ENCODE assay signal across 22 cellular contexts in the genomic region with DNA sequence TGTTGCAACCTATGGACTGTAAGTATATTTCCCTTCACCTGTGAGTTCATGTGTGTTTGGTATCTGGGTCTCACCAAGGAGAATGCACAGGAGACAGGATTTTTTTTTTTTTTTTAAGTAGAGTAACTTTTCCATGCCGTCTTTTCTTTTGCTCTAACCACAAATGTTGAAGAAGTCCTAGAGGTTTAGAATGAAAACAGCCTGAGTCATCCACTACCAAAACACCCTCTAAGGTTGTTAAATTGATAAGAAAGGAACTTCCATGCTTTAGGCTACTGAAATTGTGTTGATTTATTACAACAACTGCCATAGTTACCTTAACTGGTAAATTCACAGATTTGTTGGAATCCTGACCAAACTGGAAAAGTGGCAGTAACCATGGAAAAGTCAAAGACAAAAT.
DNase-seq lines count a peak whose midpoint lies in the region; ATAC-seq and TF ChIP-seq lines count a peak whose summit lies in the region.
"Had no signal": no experiment of that assay in that cellular context is flagged by ENCODE, and none has a peak within 500 bp of the region (broad histone marks: within the 10 kb centered on the region; RNA-seq: fewer than 3 reads in every experiment).

No MANE protein-coding gene starts in this region.

- no peaks in the 10 kb centered on the region for H3K9me3 ChIP-seq in trophoblast cell (ENCODE audit: insufficient read depth, low read depth, low read length)
- H3K9me3 ChIP-seq: A549, BLaER1, SJCRH30 had no signal

- H2AFZ ChIP-seq in trophoblast cell (ENCODE audit: insufficient read depth, low read length, poor library complexity), result no peak overlapping the region

- H2AK5ac ChIP-seq in trophoblast cell (ENCODE audit: low read length), result no peak overlapping the region

- H3K4me2 ChIP-seq in trophoblast cell (ENCODE audit: low read length), result no peak overlapping the region
- H3K4me2 ChIP-seq: A549, BLaER1 had no signal

- no peak overlapping the region for H2BK5ac ChIP-seq in trophoblast cell (ENCODE audit: low read depth, low read length, poor library complexity)

- ATAC-seq in GM18502 (IDR thresholded peaks at IDR 0.05; ENCODE audit: poor library complexity, unreplicated experiment), result no peak
- ATAC-seq: A549, HepG2, Panc1 had no signal

- H2BK120ac ChIP-seq in trophoblast cell (ENCODE audit: insufficient read depth, low read length, poor library complexity), result no peak overlapping the region

- no peak overlapping the region for H3K9ac ChIP-seq in trophoblast cell (ENCODE audit: low read length)
- H3K9ac ChIP-seq: BLaER1 had no signal

- H3K27me3 ChIP-seq in trophoblast cell (ENCODE audit: insufficient read depth, low read length), result no peaks in the 10 kb centered on the region
- H3K27me3 ChIP-seq: BLaER1 had no signal

- H3K23ac ChIP-seq in trophoblast cell (ENCODE audit: low read length), result no peak overlapping the region

- H3K79me2 ChIP-seq in trophoblast cell (ENCODE audit: control insufficient read depth, insufficient read depth, low read length, poor library complexity), result no peaks in the 10 kb centered on the region

- WGBS in trophoblast cell (ENCODE audit: extremely low coverage, insufficient coverage, insufficient read length), result no CpG with 5 or more reads among the region's 1 CpG

- no peak overlapping the region for H4K12ac ChIP-seq in trophoblast cell (ENCODE audit: low read depth, low read length)

- H3K27ac ChIP-seq in trophoblast cell (ENCODE audit: low read depth, low read length), result no peak overlapping the region
- H3K27ac ChIP-seq: A549, BLaER1, SJCRH30 had no signal

- H3K4me1 ChIP-seq in trophoblast cell (ENCODE audit: control insufficient read depth in 1 of 2, insufficient read depth in 2 of 2, low read length in 2 of 2), result no peaks in the 10 kb centered on the region
- H3K4me1 ChIP-seq: A549, BLaER1, SJCRH30 had no signal

- no peaks in the 10 kb centered on the region for H3K79me1 ChIP-seq in trophoblast cell (ENCODE audit: low read length)

- DNase-seq in CMK (ENCODE audit: low read depth) (peak; percentile 49), KBM-7 (peak; percentile 13), astrocyte of the spinal cord (ENCODE audit: low read depth, low spot score) (peak; percentile 8), trophoblast cell (peak; percentile 15 to 81), NCI-H128 (lab: John Stamatoyannopoulos, UW; ENCODE audit: unreplicated experiment) (no peak), cerebellar cortex (ENCODE audit: low spot score) (no peak)
- DNase-seq: CD4-positive, alpha-beta memory T cell; GOT3; KG1; MV-4-11; NCI-H1417; NCI-H187; NCI-H2107; NCI-H2227 treated with DMSO at 0.1 percent for 48 hours; NCI-H524; NCI-H82; SJCRH30 had no signal

- H3K14ac ChIP-seq in trophoblast cell (ENCODE audit: low read length), result no peak overlapping the region

- H4K91ac ChIP-seq in trophoblast cell (ENCODE audit: low read depth, low read length), result no peak overlapping the region

- no peak overlapping the region for H4K8ac ChIP-seq in trophoblast cell (ENCODE audit: low read depth, low read length)

- H3K18ac ChIP-seq in trophoblast cell (ENCODE audit: low read length), result no peak overlapping the region

- no peaks in the 10 kb centered on the region for H3K36me3 ChIP-seq in trophoblast cell (ENCODE audit: control insufficient read depth in 1 of 2, insufficient read depth in 2 of 2, low read length in 2 of 2)
- H3K36me3 ChIP-seq: BLaER1, SJCRH30 had no signal

- in situ Hi-C loops in KBM-7 (cut with MboI; ENCODE audit: low pct_unique_long_range_greater_than_20kb, low sequenced_read_pairs) (no loop called here), astrocyte of the spinal cord (cut with HindIII; ENCODE audit: low sequenced_read_pairs) (no loop called here)

- H2BK12ac ChIP-seq in trophoblast cell (ENCODE audit: low read length), result no peak overlapping the region

- no peak for TF ChIP-seq CTCF in astrocyte of the spinal cord (IDR thresholded peaks at IDR 0.05; ENCODE audit: low read depth, low read length)

- H3K4me3 ChIP-seq in astrocyte of the spinal cord (ENCODE audit: low read depth, low read length) (no peak overlapping the region), trophoblast cell (ENCODE audit: low read depth, low read length) (no peak overlapping the region)
- H3K4me3 ChIP-seq: A549, BLaER1, SJCRH30 had no signal

- no peak overlapping the region for H3K4ac ChIP-seq in trophoblast cell (ENCODE audit: low read depth, low read length)

Comparison
In these comparisons a context has a peak if more than half of its experiments do, and no peak if none do; other contexts are left out.
1. DNase-seq: peak in CMK (single experiment), KBM-7 (single experiment), astrocyte of the spinal cord (single experiment) and trophoblast cell (2 of 2); none in NCI-H128 (single experiment) and cerebellar cortex (single experiment).